In genomic region chr21:36861924-36862323, GRCh38 we compare ENCODE assay signal across 2 cellular contexts.
TF ChIP-seq lines count a peak whose summit lies in the region.

No MANE protein-coding gene starts in this region.

TF ChIP-seq in K562, 482 proteins besides CTCF, POLR2A, EP300 and RAD21:
- no peak for TF ChIP-seq PPARD (CRISPR knock-in tag; IDR thresholded peaks at IDR 0.05)
- peak; percentile 28; the same call in 1 of the 2 replicates for TF ChIP-seq NFE2 (IDR thresholded peaks at IDR 0.05; ENCODE audit: low read depth)

TF ChIP-seq in HepG2, 621 proteins besides CTCF, POLR2A, EP300 and RAD21:
- TF ChIP-seq ZNF251 (CRISPR knock-in tag; IDR thresholded peaks at IDR 0.05) (no peak), ZFY (CRISPR knock-in tag; IDR thresholded peaks at IDR 0.05) (no peak), NR2F1 (CRISPR knock-in tag; IDR thresholded peaks at IDR 0.05) (no peak), ZNF710 (CRISPR knock-in tag; IDR thresholded peaks at IDR 0.05; ENCODE audit: borderline replicate concordance) (no peak), ZNF737 (CRISPR knock-in tag; IDR thresholded peaks at IDR 0.05; ENCODE audit: borderline replicate concordance) (no peak), ZBTB7B (CRISPR knock-in tag; IDR thresholded peaks at IDR 0.05) (no peak), RNF219 (CRISPR knock-in tag; IDR thresholded peaks at IDR 0.05) (no peak), GPBP1L1 (CRISPR knock-in tag; IDR thresholded peaks at IDR 0.05) (no peak), GABPA (IDR thresholded peaks at IDR 0.05; ENCODE audit: low read depth, low read length) (no peak), GABPA (CRISPR knock-in tag; IDR thresholded peaks at IDR 0.05; ENCODE audit: low read depth) (no peak), ZNF543 (CRISPR knock-in tag; IDR thresholded peaks at IDR 0.05) (no peak), HOXA5 (CRISPR knock-in tag; IDR thresholded peaks at IDR 0.05) (no peak), ZBTB1 (CRISPR knock-in tag; IDR thresholded peaks at IDR 0.05; ENCODE audit: borderline replicate concordance) (no peak)
- TF ChIP-seq, protein P1, sequence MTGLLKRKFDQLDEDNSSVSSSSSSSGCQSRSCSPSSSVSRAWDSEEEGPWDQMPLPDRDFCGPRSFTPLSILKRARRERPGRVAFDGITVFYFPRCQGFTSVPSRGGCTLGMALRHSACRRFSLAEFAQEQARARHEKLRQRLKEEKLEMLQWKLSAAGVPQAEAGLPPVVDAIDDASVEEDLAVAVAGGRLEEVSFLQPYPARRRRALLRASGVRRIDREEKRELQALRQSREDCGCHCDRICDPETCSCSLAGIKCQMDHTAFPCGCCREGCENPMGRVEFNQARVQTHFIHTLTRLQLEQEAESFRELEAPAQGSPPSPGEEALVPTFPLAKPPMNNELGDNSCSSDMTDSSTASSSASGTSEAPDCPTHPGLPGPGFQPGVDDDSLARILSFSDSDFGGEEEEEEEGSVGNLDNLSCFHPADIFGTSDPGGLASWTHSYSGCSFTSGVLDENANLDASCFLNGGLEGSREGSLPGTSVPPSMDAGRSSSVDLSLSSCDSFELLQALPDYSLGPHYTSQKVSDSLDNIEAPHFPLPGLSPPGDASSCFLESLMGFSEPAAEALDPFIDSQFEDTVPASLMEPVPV (CRISPR knock-in tag; IDR thresholded peaks at IDR 0.05) = no peak
